ENCODE assay signal across 15 cellular contexts in genomic region chr4:29558789-29559188, GRCh38.
DNase-seq lines count a peak whose midpoint lies in the region; ATAC-seq and TF ChIP-seq lines count a peak whose summit lies in the region.
"Had no signal": no experiment of that assay in that cellular context is flagged by ENCODE, and none has a peak within 500 bp of the region (broad histone marks: within the 10 kb centered on the region; RNA-seq: fewer than 3 reads in every experiment).

No MANE protein-coding gene starts in this region.

- H3K27me3 ChIP-seq in WERI-Rb-1 (ENCODE audit: insufficient read depth, low read depth, severe bottlenecking) = no peaks in the 10 kb centered on the region

- H3K27ac Mint-ChIP-seq in nephron progenitor cell = peak overlapping the region; percentile 63
- H3K27ac Mint-ChIP-seq: CD14-positive monocyte; CD8-positive, alpha-beta T cell; H9 had no signal

- peaks cover 17% of the 10 kb centered on the region for H3K9me3 Mint-ChIP-seq in nephron progenitor cell

- H3K9me3 ChIP-seq in WERI-Rb-1 (ENCODE audit: severe bottlenecking) = no peaks in the 10 kb centered on the region
- H3K9me3 ChIP-seq: A549, Caco-2 had no signal

- no peak overlapping the region for H3K4me3 ChIP-seq in WERI-Rb-1 (ENCODE audit: low read depth, low read length)
- H3K4me3 ChIP-seq: A549, GM23248 had no signal

- peak; percentile 74 for DNase-seq in H4 (ENCODE audit: low spot score)
- DNase-seq in amniotic epithelial cell (ENCODE audit: low read depth) = peak; percentile 57
- no peak for DNase-seq in nephron progenitor cell
- DNase-seq in substantia nigra (lab: John Stamatoyannopoulos, UW) = no peak
- DNase-seq in WERI-Rb-1 = no peak
- DNase-seq: Caco-2; CD8-positive, alpha-beta T cell; DND-41; GDM1; GM23248; H9 had no signal

- H3K4me3 Mint-ChIP-seq in nephron progenitor cell = no peak overlapping the region
- H3K4me3 Mint-ChIP-seq: CD14-positive monocyte; CD8-positive, alpha-beta T cell; H9 had no signal

- peaks cover 29% of the 10 kb centered on the region for H3K4me1 Mint-ChIP-seq in nephron progenitor cell
- H3K4me1 Mint-ChIP-seq: CD14-positive monocyte, H9 had no signal

- H3K36me3 ChIP-seq in WERI-Rb-1 = no peaks in the 10 kb centered on the region

- H3K27me3 Mint-ChIP-seq in nephron progenitor cell (ENCODE audit: low read depth, poor library complexity) = peaks cover 3% of the 10 kb centered on the region

- ATAC-seq in GM21390 (IDR thresholded peaks at IDR 0.05; ENCODE audit: unreplicated experiment) (no peak), HG02759 (IDR thresholded peaks at IDR 0.05; ENCODE audit: unreplicated experiment) (no peak)
- ATAC-seq: A549; CD8-positive, alpha-beta T cell had no signal

- H3K27ac ChIP-seq in substantia nigra (ENCODE audit: low read depth, low read length, poor library complexity, severe bottlenecking) = no peak overlapping the region
- H3K27ac ChIP-seq in WERI-Rb-1 = no peak overlapping the region
- H3K27ac ChIP-seq: A549, GM23248 had no signal

- TF ChIP-seq CTCF in nephron progenitor cell (IDR thresholded peaks at IDR 0.05) = no peak
- TF ChIP-seq CTCF in WERI-Rb-1 (IDR thresholded peaks at IDR 0.05; ENCODE audit: low read depth, low read length) = no peak

- H3K36me3 Mint-ChIP-seq in nephron progenitor cell (ENCODE audit: low read depth) = no peaks in the 10 kb centered on the region
- H3K36me3 Mint-ChIP-seq: CD14-positive monocyte; CD8-positive, alpha-beta T cell had no signal

Comparison
In these comparisons a context has a peak if more than half of its experiments do, and no peak if none do; other contexts are left out.
1. DNase-seq: peak in H4 (single experiment) and amniotic epithelial cell (single experiment); none in nephron progenitor cell (single experiment), substantia nigra (0 of 49) and WERI-Rb-1 (single experiment).